Comparison of ENCODE assay signal across 32 cellular contexts in the genomic region with DNA sequence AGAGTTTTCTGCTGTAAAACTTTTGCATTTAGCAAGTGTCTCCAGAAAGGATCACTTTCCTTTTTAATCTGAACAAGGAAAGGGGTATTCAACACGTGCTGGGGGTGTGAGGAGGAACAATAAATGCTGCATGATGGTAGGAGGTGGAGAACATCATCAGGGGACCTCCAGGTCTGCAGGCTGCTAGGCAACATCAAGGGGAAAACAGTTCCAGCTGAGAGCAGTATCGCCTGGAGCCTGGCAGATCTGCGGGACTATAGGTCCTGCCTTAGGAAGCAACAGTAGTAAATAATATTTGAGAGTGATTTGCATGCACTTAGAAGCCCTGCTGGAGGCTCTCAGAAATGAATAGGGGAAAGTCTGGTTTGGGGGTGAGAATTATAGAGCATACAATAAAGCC.
"Had no signal": no experiment of that assay in that cellular context is flagged by ENCODE, and none has a peak within 500 bp of the region (broad histone marks: within the 10 kb centered on the region; RNA-seq: fewer than 3 reads in every experiment).

No MANE protein-coding gene starts in this region.

- FAIRE-seq: colon, endometrium had no signal

- H3K27ac Mint-ChIP-seq: activated CD4-positive, alpha-beta T cell treated with anti-CD3 and anti-CD28 coated beads for 36 hours; activated CD8-positive, alpha-beta memory T cell treated with anti-CD3 and anti-CD28 coated beads, Interleukin-2, amount 10 ng/mL, durations not matched to agents 7 days and 5 days; activated CD8-positive, alpha-beta T cell treated with anti-CD3 and anti-CD28 coated beads, Interleukin-2, amount 10 ng/mL, durations not matched to agents 7 days and 5 days; activated naive CD8-positive, alpha-beta T cell treated with anti-CD3 and anti-CD28 coated beads for 36 hours; activated T-cell treated with anti-CD3 and anti-CD28 coated beads, Interleukin-2, amount 50 U/mL, for 72 hours; naive thymus-derived CD4-positive, alpha-beta T cell; T-helper 2 cell treated with Interferon-gamma antibody and Interleukin-4, amounts not matched to agents 5 μg/mL and 100 μg/mL, for 36 hours had no signal

- H3K27ac ChIP-seq: adrenal gland, body of pancreas, epithelial cell of prostate, esophagus squamous epithelium, parathyroid adenoma, psoas muscle, right atrium auricular region, tibial nerve had no signal

- H3K4me1 ChIP-seq: adrenal gland, esophagus squamous epithelium, parathyroid adenoma, psoas muscle, right atrium auricular region, tibial nerve had no signal

- H3K4me3 Mint-ChIP-seq: activated CD4-positive, alpha-beta T cell treated with anti-CD3 and anti-CD28 coated beads for 36 hours; activated CD8-positive, alpha-beta memory T cell treated with anti-CD3 and anti-CD28 coated beads, Interleukin-2, amount 10 ng/mL, durations not matched to agents 7 days and 5 days; activated CD8-positive, alpha-beta T cell treated with anti-CD3 and anti-CD28 coated beads, Interleukin-2, amount 10 ng/mL, durations not matched to agents 7 days and 5 days; activated naive CD8-positive, alpha-beta T cell treated with anti-CD3 and anti-CD28 coated beads for 36 hours; activated T-cell treated with anti-CD3 and anti-CD28 coated beads, Interleukin-2, amount 50 U/mL, for 72 hours; naive thymus-derived CD4-positive, alpha-beta T cell; neural crest cell; T-helper 2 cell treated with Interferon-gamma antibody and Interleukin-4, amounts not matched to agents 5 μg/mL and 100 μg/mL, for 36 hours had no signal

- H2AFZ ChIP-seq: parathyroid adenoma had no signal

- H3K36me3 ChIP-seq: adrenal gland, esophagus squamous epithelium, right atrium auricular region, tibial nerve had no signal

- H3K4me1 Mint-ChIP-seq: activated CD8-positive, alpha-beta memory T cell treated with anti-CD3 and anti-CD28 coated beads, Interleukin-2, amount 10 ng/mL, durations not matched to agents 7 days and 5 days; activated naive CD8-positive, alpha-beta T cell treated with anti-CD3 and anti-CD28 coated beads for 36 hours had no signal

- H3K27me3 ChIP-seq: adrenal gland, body of pancreas, esophagus squamous epithelium, right atrium auricular region, tibial nerve had no signal

- H3K36me3 Mint-ChIP-seq: activated CD8-positive, alpha-beta memory T cell treated with anti-CD3 and anti-CD28 coated beads, Interleukin-2, amount 10 ng/mL, durations not matched to agents 7 days and 5 days; activated naive CD8-positive, alpha-beta T cell treated with anti-CD3 and anti-CD28 coated beads for 36 hours; naive thymus-derived CD4-positive, alpha-beta T cell had no signal

- ATAC-seq: activated CD4-positive, alpha-beta T cell treated with anti-CD3 and anti-CD28 coated beads for 36 hours; activated CD8-positive, alpha-beta memory T cell treated with anti-CD3 and anti-CD28 coated beads, Interleukin-2, amount 10 ng/mL, durations not matched to agents 7 days and 5 days; activated CD8-positive, alpha-beta T cell treated with anti-CD3 and anti-CD28 coated beads, Interleukin-2, amount 10 ng/mL, durations not matched to agents 7 days and 5 days; activated T-cell treated with anti-CD3 and anti-CD28 coated beads, Interleukin-2, amount 50 U/mL, for 72 hours; body of pancreas; left ventricle myocardium superior; naive thymus-derived CD4-positive, alpha-beta T cell; psoas muscle had no signal

- H3K9ac ChIP-seq: parathyroid adenoma had no signal

- H3K9me3 ChIP-seq: adrenal gland, body of pancreas, esophagus squamous epithelium, psoas muscle, right atrium auricular region, tibial nerve had no signal

- H3K9me3 Mint-ChIP-seq: activated naive CD8-positive, alpha-beta T cell treated with anti-CD3 and anti-CD28 coated beads for 36 hours; activated T-cell treated with anti-CD3 and anti-CD28 coated beads, Interleukin-2, amount 50 U/mL, for 72 hours; neural crest cell; T-helper 2 cell treated with Interferon-gamma antibody and Interleukin-4, amounts not matched to agents 5 μg/mL and 100 μg/mL, for 36 hours had no signal

- DNase-seq: activated CD4-positive, alpha-beta T cell treated with anti-CD3 and anti-CD28 coated beads for 36 hours; activated CD4-positive, CD25-positive, alpha-beta regulatory T cell; activated CD8-positive, alpha-beta memory T cell treated with anti-CD3 and anti-CD28 coated beads, Interleukin-2, amount 10 ng/mL, durations not matched to agents 7 days and 5 days; activated CD8-positive, alpha-beta T cell treated with anti-CD3 and anti-CD28 coated beads, Interleukin-2, amount 10 ng/mL, durations not matched to agents 7 days and 5 days; activated naive CD4-positive, alpha-beta T cell treated with Interleukin-2 at 50 U/mL for 16 hours; activated naive CD8-positive, alpha-beta T cell treated with anti-CD3 and anti-CD28 coated beads for 36 hours; activated T-cell treated with anti-CD3 and anti-CD28 coated beads, Interleukin-2, amount 50 U/mL, for 72 hours; adrenal gland; aorta; body of pancreas; dermis blood vessel endothelial cell; effector CD4-positive, alpha-beta T cell; esophagus squamous epithelium; foreskin melanocyte; glutamatergic neuron; islet precursor cell; left ventricle myocardium superior; midbrain; naive thymus-derived CD4-positive, alpha-beta T cell; occipital lobe; psoas muscle; stimulated activated CD4-positive, alpha-beta T cell treated with anti-CD3 and anti-CD28 coated beads, Interleukin-15, amount 100 ng/mL, for 24 hours; stimulated activated CD4-positive, alpha-beta T cell treated with anti-CD3 and anti-CD28 coated beads, Interleukin-2, amount 100 ng/mL, for 24 hours; stimulated activated naive CD4-positive, alpha-beta T cell treated with Interleukin-2 at 50 U/mL for 16 hours had no signal

- H3K79me2 ChIP-seq: parathyroid adenoma had no signal

- H3K27me3 Mint-ChIP-seq: activated CD8-positive, alpha-beta memory T cell treated with anti-CD3 and anti-CD28 coated beads, Interleukin-2, amount 10 ng/mL, durations not matched to agents 7 days and 5 days had no signal

- H3K4me3 ChIP-seq: adrenal gland, body of pancreas, esophagus squamous epithelium, psoas muscle, right atrium auricular region, tibial nerve had no signal
